ENCODE assay signal across 15 cellular contexts in the genomic region with DNA sequence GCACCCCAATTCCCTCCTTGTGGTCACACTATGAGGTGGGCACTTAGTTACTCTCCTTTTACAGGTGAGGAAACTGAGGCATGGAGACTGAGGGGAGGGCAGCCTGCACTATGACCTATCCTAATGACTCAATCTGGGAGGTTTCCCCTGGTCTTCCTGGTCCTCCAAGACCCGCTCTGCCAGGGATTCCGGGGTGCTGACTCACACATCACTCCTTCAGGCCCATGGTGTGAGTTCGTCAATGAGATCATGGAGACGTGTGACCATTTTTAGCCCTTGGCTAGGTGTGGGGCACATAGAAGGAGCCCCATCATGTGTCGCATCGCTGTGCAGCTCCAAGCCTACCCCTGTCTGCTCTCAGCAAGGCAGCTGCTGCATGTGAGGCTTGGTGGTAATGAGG. TPM values are rescaled to one million over a fixed set of nuclear protein-coding genes. Genes with fewer than 3 reads are reported as not detected.
DNase-seq lines count a peak whose midpoint lies in the region; ATAC-seq and TF ChIP-seq lines count a peak whose summit lies in the region.
"Had no signal": no experiment of that assay in that cellular context is flagged by ENCODE, and none has a peak within 500 bp of the region (broad histone marks: within the 10 kb centered on the region; RNA-seq: fewer than 3 reads in every experiment).

No MANE protein-coding gene starts in this region.

- H3K4me3 ChIP-seq in retinal pigment epithelial cell (ENCODE audit: low read length) = no peak overlapping the region
- H3K4me3 ChIP-seq in lower leg skin (ENCODE audit: low read depth, poor library complexity, severe bottlenecking) = no peak overlapping the region
- H3K4me3 ChIP-seq in CD8-positive, alpha-beta memory T cell (ENCODE audit: low read length) = no peak overlapping the region
- H3K4me3 ChIP-seq: cardiac muscle cell had no signal

- H3K27ac Mint-ChIP-seq in mesothelial cell of epicardium = no peak overlapping the region
- H3K27ac Mint-ChIP-seq in activated CD4-positive, alpha-beta memory T cell treated with anti-CD3 and anti-CD28 coated beads for 36 hours = no peak overlapping the region
- peak overlapping the region in 1 of 8 donors; percentile 44 for H3K27ac Mint-ChIP-seq in CD8-positive, alpha-beta memory T cell
- H3K27ac Mint-ChIP-seq: activated T-helper 2 cell treated with anti-CD3 and anti-CD28 coated beads, Interferon-gamma antibody, Interleukin-2, Interleukin-4, amounts not matched to agents 10 μg/mL and 5 μg/mL and 100 μg/mL, durations not matched to agents 14 hours and 24 hours and 36 hours; stimulated activated naive CD8-positive, alpha-beta T cell treated with anti-CD3 and anti-CD28 coated beads, Interleukin-15, amount 100 ng/mL, for 72 hours had no signal

- CTCF ChIA-PET in activated CD4-positive, alpha-beta memory T cell treated with anti-CD3 and anti-CD28 coated beads for 36 hours (lab: Charles Lee) = no interaction called here
- CTCF ChIA-PET in CD8-positive, alpha-beta memory T cell (lab: Charles Lee) = interaction anchor here (1.0 kb wide), 1 partner anchor 31 kb away, joined by 3 read pairs; no protein-coding TSS in a partner anchor

- peaks cover 12% of the 10 kb centered on the region for H3K9me3 Mint-ChIP-seq in mesothelial cell of epicardium
- H3K9me3 Mint-ChIP-seq in activated CD4-positive, alpha-beta memory T cell treated with anti-CD3 and anti-CD28 coated beads for 36 hours = no peaks in the 10 kb centered on the region
- H3K9me3 Mint-ChIP-seq in CD8-positive, alpha-beta memory T cell = peaks cover 0 to 3% (median 0%) of the 10 kb centered on the region in 5 donors
- H3K9me3 Mint-ChIP-seq: activated T-helper 2 cell treated with anti-CD3 and anti-CD28 coated beads, Interferon-gamma antibody, Interleukin-2, Interleukin-4, amounts not matched to agents 10 μg/mL and 5 μg/mL and 100 μg/mL, durations not matched to agents 14 hours and 24 hours and 36 hours; stimulated activated naive CD8-positive, alpha-beta T cell treated with anti-CD3 and anti-CD28 coated beads, Interleukin-15, amount 100 ng/mL, for 72 hours had no signal

- peak; percentile 78 for ATAC-seq in esophagus mucosa
- ATAC-seq: stimulated activated naive CD8-positive, alpha-beta T cell treated with anti-CD3 and anti-CD28 coated beads, Interleukin-15, amount 100 ng/mL, for 72 hours had no signal

- intact Hi-C loops in activated CD4-positive, alpha-beta memory T cell treated with anti-CD3 and anti-CD28 coated beads for 36 hours (cut with micrococcal nuclease) = no loop called here
- intact Hi-C loops in lower leg skin (cut with DNase I; ENCODE audit: low total_unique reads) = no loop called here

- TF ChIP-seq POLR2A in lower leg skin (IDR thresholded peaks at IDR 0.05) = no peak

- no peak overlapping the region for H3K27ac ChIP-seq in CD8-positive, alpha-beta memory T cell (ENCODE audit: low read depth, low read length)
- H3K27ac ChIP-seq: cardiac muscle cell had no signal

- H3K36me3 Mint-ChIP-seq in mesothelial cell of epicardium = peaks cover 7% of the 10 kb centered on the region
- peaks cover 5% of the 10 kb centered on the region for H3K36me3 Mint-ChIP-seq in activated CD4-positive, alpha-beta memory T cell treated with anti-CD3 and anti-CD28 coated beads for 36 hours
- no peaks in the 10 kb centered on the region for H3K36me3 Mint-ChIP-seq in CD8-positive, alpha-beta memory T cell

- H3K27me3 ChIP-seq in CD8-positive, alpha-beta memory T cell (ENCODE audit: insufficient read depth, low read length, poor library complexity, severe bottlenecking) = no peaks in the 10 kb centered on the region
- H3K27me3 ChIP-seq: cardiac muscle cell had no signal

- DNase-seq in EL (peak; percentile 86), RPMI7951 (ENCODE audit: low read depth) (peak; percentile 82), retinal pigment epithelial cell (ENCODE audit: low read depth) (peak; percentile 74), mesothelial cell of epicardium (ENCODE audit: low spot score in 2 of 2, unreplicated experiment in 2 of 2) (no peak), lower leg skin (ENCODE audit: low spot score in 2 of 2) (no peak)
- DNase-seq in activated CD4-positive, alpha-beta memory T cell treated with anti-CD3 and anti-CD28 coated beads for 36 hours = no peak
- no peak for DNase-seq in CD8-positive, alpha-beta memory T cell
- DNase-seq: activated CD4-positive, alpha-beta T cell treated with anti-CD3 and anti-CD28 coated beads for 48 hours; Caco-2; NCI-H345; stimulated activated naive CD8-positive, alpha-beta T cell treated with anti-CD3 and anti-CD28 coated beads, Interleukin-15, amount 100 ng/mL, for 72 hours; T-helper 1 cell had no signal

- 40 to 78% methylated on average over 4 to 6 of the region's 6 CpGs for WGBS in lower leg skin, 2 donors

- no peaks in the 10 kb centered on the region for H3K27me3 Mint-ChIP-seq in mesothelial cell of epicardium (ENCODE audit: low read depth)
- H3K27me3 Mint-ChIP-seq in activated CD4-positive, alpha-beta memory T cell treated with anti-CD3 and anti-CD28 coated beads for 36 hours = no peaks in the 10 kb centered on the region
- peaks cover 0 to 5% of the 10 kb centered on the region in 2 donors for H3K27me3 Mint-ChIP-seq in CD8-positive, alpha-beta memory T cell
- H3K27me3 Mint-ChIP-seq: stimulated activated naive CD8-positive, alpha-beta T cell treated with anti-CD3 and anti-CD28 coated beads, Interleukin-15, amount 100 ng/mL, for 72 hours had no signal

- no peak overlapping the region for H3K4me3 Mint-ChIP-seq in mesothelial cell of epicardium
- no peak overlapping the region for H3K4me3 Mint-ChIP-seq in activated CD4-positive, alpha-beta memory T cell treated with anti-CD3 and anti-CD28 coated beads for 36 hours
- H3K4me3 Mint-ChIP-seq in CD8-positive, alpha-beta memory T cell = no peak overlapping the region
- H3K4me3 Mint-ChIP-seq: stimulated activated naive CD8-positive, alpha-beta T cell treated with anti-CD3 and anti-CD28 coated beads, Interleukin-15, amount 100 ng/mL, for 72 hours had no signal

- POLR2A ChIA-PET in activated CD4-positive, alpha-beta memory T cell treated with anti-CD3 and anti-CD28 coated beads for 36 hours (lab: Charles Lee) = no interaction called here
- POLR2A ChIA-PET in CD8-positive, alpha-beta memory T cell (lab: Charles Lee) = no interaction called here

- no peaks in the 10 kb centered on the region for H3K4me1 Mint-ChIP-seq in mesothelial cell of epicardium
- peaks cover 6% of the 10 kb centered on the region for H3K4me1 Mint-ChIP-seq in activated CD4-positive, alpha-beta memory T cell treated with anti-CD3 and anti-CD28 coated beads for 36 hours (ENCODE audit: low read depth)
- peaks cover 4 to 7% (median 7%) of the 10 kb centered on the region in 3 donors for H3K4me1 Mint-ChIP-seq in CD8-positive, alpha-beta memory T cell

- no peak for TF ChIP-seq CTCF in retinal pigment epithelial cell (conservative IDR thresholded peaks at IDR 0.05; ENCODE audit: low read depth, low read length)
- no peak for TF ChIP-seq CTCF in mesothelial cell of epicardium (IDR thresholded peaks at IDR 0.05; ENCODE audit: unreplicated experiment)
- no peak for TF ChIP-seq CTCF in lower leg skin (IDR thresholded peaks at IDR 0.05)

- no peaks in the 10 kb centered on the region for H3K9me3 ChIP-seq in CD8-positive, alpha-beta memory T cell (ENCODE audit: low read length)
- H3K9me3 ChIP-seq: Caco-2 had no signal

- H3K36me3 ChIP-seq in CD8-positive, alpha-beta memory T cell (ENCODE audit: insufficient read depth, low read length) = no peaks in the 10 kb centered on the region
- H3K36me3 ChIP-seq: cardiac muscle cell had no signal

- no peaks in the 10 kb centered on the region for H3K4me1 ChIP-seq in CD8-positive, alpha-beta memory T cell (ENCODE audit: insufficient read depth, low read length)
- H3K4me1 ChIP-seq: Caco-2 had no signal

RNA-seq across cellular contexts. Expression of a gene that starts 32.4 kb away (rescaled TPM):
- 29.5 and 42.9 TPM in 2 replicates for total RNA-seq in RPMI7951 (2014; rRNA removed; shearing (Covaris generic))
- total RNA-seq in esophagus mucosa = 16.2 TPM
- 49.0 to 52.3 TPM (median 49.7 TPM) in 3 replicates for total RNA-seq in mesothelial cell of epicardium
- 10 to 100 TPM; 33.7 to 35.0 TPM for total RNA-seq in activated CD4-positive, alpha-beta memory T cell treated with anti-CD3 and anti-CD28 coated beads for 36 hours
- 10 to 100 TPM; 23.8 to 37.5 (median 31.1) TPM for total RNA-seq in lower leg skin
- 10 to 100 TPM; 62.6 to 67.7 TPM for total RNA-seq in CD8-positive, alpha-beta memory T cell
- 7.2 TPM for polyA plus RNA-seq in CD8-positive, alpha-beta memory T cell

Comparison
In these comparisons a context has a peak if more than half of its experiments do, and no peak if none do; other contexts are left out.
1. DNase-seq: peak in EL (single experiment), RPMI7951 (single experiment) and retinal pigment epithelial cell (single experiment); none in mesothelial cell of epicardium (0 of 2), activated CD4-positive, alpha-beta memory T cell treated with anti-CD3 and anti-CD28 coated beads for 36 hours (single experiment), lower leg skin (0 of 2) and CD8-positive, alpha-beta memory T cell (0 of 5).